In genomic region chr3:7144696-7145308, GRCh38 we compare ENCODE assay signal across 9 cellular contexts.
DNase-seq lines count a peak whose midpoint lies in the region; ATAC-seq, FAIRE-seq and TF ChIP-seq lines count a peak whose summit lies in the region.
"Had no signal": no experiment of that assay in that cellular context is flagged by ENCODE, and none has a peak within 500 bp of the region (broad histone marks: within the 10 kb centered on the region; RNA-seq: fewer than 3 reads in every experiment).

No MANE protein-coding gene starts in this region.

- no peak for FAIRE-seq in HepG2 (lab: Jason Lieb, UNC)
- FAIRE-seq: colon had no signal

- TF ChIP-seq EP300 in HepG2 (IDR thresholded peaks at IDR 0.05; ENCODE audit: low read depth in 2 of 2, low read length in 2 of 2) (no peak), HepG2 (CRISPR knock-in tag; IDR thresholded peaks at IDR 0.05; ENCODE audit: borderline replicate concordance) (no peak), upper lobe of left lung (IDR thresholded peaks at IDR 0.05) (no peak)

- ATAC-seq in HepG2 (no peak), upper lobe of left lung (ENCODE audit: low FRiP score in 2 of 2) (no peak)

- BruUV-seq in HepG2 (replicated peaks; lab: Mats Ljungman, UMichigan) = no TSS peak

- H2AFZ ChIP-seq in HepG2 (ENCODE audit: low read length) = no peak overlapping the region

- POLR2A ChIA-PET in HEK293 (lab: Yijun Ruan, JAX) (no interaction called here), HepG2 (lab: Yijun Ruan, JAX) (no interaction called here)

- TF ChIP-seq POLR2A in HepG2 (IDR thresholded peaks at IDR 0.05; ENCODE audit: insufficient read depth in 1 of 2, low read depth in 2 of 2, low read length in 2 of 2) (no peak), upper lobe of left lung (IDR thresholded peaks at IDR 0.05) (no peak)

- CTCF ChIA-PET in HEK293 (lab: Yijun Ruan, JAX) = interaction anchor here (0.6 to 1.3 kb wide), 5 partner anchors 12 to 1213 kb away, joined by 3 read pairs; no protein-coding TSS in a partner anchor
- CTCF ChIA-PET in HepG2 (lab: Yijun Ruan, JAX; ENCODE audit: low intra/inter-chr PET ratio, low total read pairs) = no interaction called here

- H3K4me3 ChIP-seq in GM12875 (ENCODE audit: low read depth, low read length) = no peak overlapping the region
- no peak overlapping the region for H3K4me3 ChIP-seq in HEK293 (ENCODE audit: low read depth, low read length)
- H3K4me3 ChIP-seq in SJCRH30 = no peak overlapping the region
- no peak overlapping the region for H3K4me3 ChIP-seq in HepG2 (replicated peaks in 1 of 3; ENCODE audit: insufficient read depth in 1 of 3, low read depth in 2 of 3, low read length in 3 of 3)
- no peak overlapping the region for H3K4me3 ChIP-seq in upper lobe of left lung

- peak; percentile 64 for TF ChIP-seq CTCF in GM12875 (IDR thresholded peaks at IDR 0.05; ENCODE audit: borderline replicate concordance, insufficient read depth, low read depth, low read length)
- TF ChIP-seq CTCF in HEK293 (tag by site-specific recombination; IDR thresholded peaks at IDR 0.05) = no peak
- no peak; the same call in 1 of the 2 replicates for TF ChIP-seq CTCF in HepG2 (CRISPR knock-in tag; IDR thresholded peaks at IDR 0.05)
- TF ChIP-seq CTCF in upper lobe of left lung (IDR thresholded peaks at IDR 0.05) = peak in 1 of 6 experiments; percentile 18

- no peaks in the 10 kb centered on the region for H3K27me3 ChIP-seq in SJCRH30
- no peaks in the 10 kb centered on the region for H3K27me3 ChIP-seq in HepG2 (ENCODE audit: control insufficient read depth in 1 of 2, insufficient read depth in 2 of 2, low read length in 2 of 2)
- H3K27me3 ChIP-seq in upper lobe of left lung = no peaks in the 10 kb centered on the region

- DNase-seq in SJCRH30 (peak; percentile 4 to 45), HepG2 (ENCODE audit: low spot score) (peak; percentile 1), substantia nigra (lab: John Stamatoyannopoulos, UW) (no peak), upper lobe of left lung (no peak), T1000 (lab: John Stamatoyannopoulos, UW) (no peak)
- no peak for DNase-seq in activated CD4-positive, alpha-beta T cell treated with anti-CD3 and anti-CD28 coated beads, Interleukin-2, amount 50 U/mL, for 48 hours

- H3K4me2 ChIP-seq in HepG2 (ENCODE audit: low read depth, low read length) = no peak overlapping the region

- no peaks in the 10 kb centered on the region for H3K36me3 ChIP-seq in HEK293 (ENCODE audit: control insufficient read depth in 2 of 2, insufficient read depth in 1 of 2, low read length in 2 of 2)
- H3K36me3 ChIP-seq in SJCRH30 = no peaks in the 10 kb centered on the region
- no peaks in the 10 kb centered on the region for H3K36me3 ChIP-seq in HepG2 (replicated peaks in 1 of 2; ENCODE audit: control insufficient read depth in 1 of 2, insufficient read depth in 2 of 2, low read length in 2 of 2)
- H3K36me3 ChIP-seq in upper lobe of left lung = no peaks in the 10 kb centered on the region

- no peaks in the 10 kb centered on the region for H4K20me1 ChIP-seq in HepG2 (ENCODE audit: insufficient read depth, low read length)

- no peaks in the 10 kb centered on the region for H3K79me2 ChIP-seq in HepG2 (ENCODE audit: insufficient read depth, low read length)

- TF ChIP-seq RAD21 in HepG2 (CRISPR knock-in tag; IDR thresholded peaks at IDR 0.05) = no peak

- H3K9ac ChIP-seq in HepG2 (ENCODE audit: insufficient read depth, low read depth, low read length) = no peak overlapping the region

- H3K9me3 ChIP-seq in HEK293 (ENCODE audit: control insufficient read depth, insufficient read depth, low read depth, low read length) (no peaks in the 10 kb centered on the region), SJCRH30 (replicated peaks) (no peaks in the 10 kb centered on the region), HepG2 (ENCODE audit: low read length) (peaks cover 71% of the 10 kb centered on the region), upper lobe of left lung (no peaks in the 10 kb centered on the region)

- no peaks in the 10 kb centered on the region for H3K4me1 ChIP-seq in HEK293 (ENCODE audit: control insufficient read depth, insufficient read depth, low read length)
- no peaks in the 10 kb centered on the region for H3K4me1 ChIP-seq in SJCRH30
- no peaks in the 10 kb centered on the region for H3K4me1 ChIP-seq in HepG2 (ENCODE audit: insufficient read depth, low read length)
- no peaks in the 10 kb centered on the region for H3K4me1 ChIP-seq in upper lobe of left lung

- H3K27ac ChIP-seq in HEK293 (ENCODE audit: extremely low read depth, low read depth, low read length) (no peak overlapping the region), SJCRH30 (no peak overlapping the region), HepG2 (ENCODE audit: extremely low read length, insufficient read depth, low read length) (no peak overlapping the region), substantia nigra (ENCODE audit: low read depth, low read length, poor library complexity, severe bottlenecking) (no peak overlapping the region), upper lobe of left lung (no peak overlapping the region)

- in situ Hi-C loops in HepG2 (cut with HindIII; ENCODE audit: extremely low pct_ligation_motif_present, low pct_unique_long_range_greater_than_20kb) = no loop called here

- intact Hi-C loops in HepG2 (cut with micrococcal nuclease; ENCODE audit: unreplicated experiment) = no loop called here

- WGBS in HepG2 (ENCODE audit: low lambda C conversion rate) = 4% methylated on average over 8 of the region's 8 CpGs
- 76 to 78% methylated on average over 8 of the region's 8 CpGs for WGBS in upper lobe of left lung, 2 donors

TF ChIP-seq in HEK293, 187 proteins besides CTCF, POLR2A, EP300 and RAD21:
- TF ChIP-seq ZNF654 (tag by site-specific recombination; IDR thresholded peaks at IDR 0.05; ENCODE audit: low read depth) = peak; percentile 28
- TF ChIP-seq PATZ1 (tag by site-specific recombination; IDR thresholded peaks at IDR 0.05) = no peak

TF ChIP-seq in HepG2, 621 proteins besides CTCF, POLR2A, EP300 and RAD21 (continues in another document):
- TF ChIP-seq ELF4 (CRISPR knock-in tag; IDR thresholded peaks at IDR 0.05; ENCODE audit: borderline replicate concordance) (no peak), ZSCAN30 (CRISPR knock-in tag; IDR thresholded peaks at IDR 0.05) (no peak), MED13 (CRISPR knock-in tag; IDR thresholded peaks at IDR 0.05) (no peak), HOXD1 (CRISPR knock-in tag; IDR thresholded peaks at IDR 0.05) (no peak), PREB (CRISPR knock-in tag; IDR thresholded peaks at IDR 0.05) (no peak), ZNF746 (CRISPR knock-in tag; IDR thresholded peaks at IDR 0.05) (no peak), SYNCRIP (IDR thresholded peaks at IDR 0.05; ENCODE audit: insufficient read depth, low read depth, low read length) (no peak), ZSCAN5A (CRISPR knock-in tag; IDR thresholded peaks at IDR 0.05; ENCODE audit: borderline replicate concordance) (no peak), SIN3A (IDR thresholded peaks at IDR 0.05; ENCODE audit: borderline replicate concordance, low read depth, low read length) (no peak), YEATS2 (CRISPR knock-in tag; IDR thresholded peaks at IDR 0.05; ENCODE audit: borderline replicate concordance) (no peak), CCAR2 (optimal IDR thresholded peaks at IDR 0.05; ENCODE audit: low read depth, low read length) (no peak), THAP9 (CRISPR knock-in tag; IDR thresholded peaks at IDR 0.05; ENCODE audit: borderline replicate concordance) (no peak), HNF4G (IDR thresholded peaks at IDR 0.05; ENCODE audit: borderline replicate concordance, low read depth, low read length) (no peak), HNF4G (CRISPR knock-in tag; IDR thresholded peaks at IDR 0.05; ENCODE audit: borderline replicate concordance, low read depth) (no peak)

Comparison
In these comparisons a context has a peak if more than half of its experiments do, and no peak if none do; other contexts are left out.
1. DNase-seq: peak in SJCRH30 (2 of 2) and HepG2 (single experiment); none in substantia nigra (0 of 49), activated CD4-positive, alpha-beta T cell treated with anti-CD3 and anti-CD28 coated beads, Interleukin-2, amount 50 U/mL, for 48 hours (0 of 2), upper lobe of left lung (0 of 2) and T1000 (single experiment).